Comparison of ENCODE assay signal across 10 cellular contexts in the genomic region with DNA sequence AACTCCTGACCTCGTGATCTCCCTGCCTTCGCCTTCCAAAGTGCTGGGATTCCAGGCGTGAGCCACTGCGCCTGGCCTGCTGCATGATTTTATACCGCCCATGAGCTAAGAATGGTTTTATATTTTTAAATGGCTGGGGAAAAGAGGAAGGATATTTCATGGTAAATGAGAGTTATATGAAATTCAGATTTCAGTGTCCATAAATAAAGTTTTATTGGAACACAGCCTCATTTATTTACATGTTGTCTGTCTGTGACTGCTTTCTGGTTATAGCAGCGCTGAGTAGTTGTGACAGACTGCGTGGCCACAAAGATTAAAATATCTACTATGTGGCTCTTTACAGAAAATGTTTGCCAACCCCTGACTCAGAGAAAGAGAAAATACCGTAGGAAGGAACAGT. TPM values are rescaled to one million over a fixed set of nuclear protein-coding genes. Genes with fewer than 3 reads are reported as not detected.
DNase-seq lines count a peak whose midpoint lies in the region; ATAC-seq and TF ChIP-seq lines count a peak whose summit lies in the region.
"Had no signal": no experiment of that assay in that cellular context is flagged by ENCODE, and none has a peak within 500 bp of the region (broad histone marks: within the 10 kb centered on the region; RNA-seq: fewer than 3 reads in every experiment).

No MANE protein-coding gene starts in this region.

- H3K27me3 ChIP-seq in endodermal cell (ENCODE audit: control insufficient read depth, insufficient read depth, low read length, poor library complexity, severe bottlenecking) = no peaks in the 10 kb centered on the region
- H3K27me3 ChIP-seq: uterus had no signal

- H3K36me3 Mint-ChIP-seq in activated naive CD4-positive, alpha-beta T cell treated with anti-CD3 and anti-CD28 coated beads, Interleukin-2, amount 50 U/mL, for 24 hours = peaks cover 4% of the 10 kb centered on the region
- H3K36me3 Mint-ChIP-seq in T-cell (peaks cover 27% of the 10 kb centered on the region), endodermal cell (ENCODE audit: low read depth) (peaks cover 38% of the 10 kb centered on the region)

- H3K27me3 Mint-ChIP-seq in activated naive CD4-positive, alpha-beta T cell treated with anti-CD3 and anti-CD28 coated beads, Interleukin-2, amount 50 U/mL, for 24 hours = no peaks in the 10 kb centered on the region
- H3K27me3 Mint-ChIP-seq in T-cell = peaks cover 0 to 1% of the 10 kb centered on the region in 2 donors
- H3K27me3 Mint-ChIP-seq in endodermal cell (ENCODE audit: insufficient read depth) = no peaks in the 10 kb centered on the region
- peaks cover 3% of the 10 kb centered on the region for H3K27me3 Mint-ChIP-seq in stimulated activated naive CD8-positive, alpha-beta T cell treated with anti-CD3 and anti-CD28 coated beads, Interleukin-15, amount 100 ng/mL, for 72 hours

- intact Hi-C loops in mucosa of descending colon (cut with DNase I, micrococcal nuclease) = no loop called here

- H3K9me3 Mint-ChIP-seq in activated naive CD4-positive, alpha-beta T cell treated with anti-CD3 and anti-CD28 coated beads, Interleukin-2, amount 50 U/mL, for 24 hours = no peaks in the 10 kb centered on the region
- H3K9me3 Mint-ChIP-seq in T-cell = no peaks in the 10 kb centered on the region
- no peaks in the 10 kb centered on the region for H3K9me3 Mint-ChIP-seq in endodermal cell
- H3K9me3 Mint-ChIP-seq in stimulated activated naive CD8-positive, alpha-beta T cell treated with anti-CD3 and anti-CD28 coated beads, Interleukin-15, amount 100 ng/mL, for 72 hours = no peaks in the 10 kb centered on the region

- H3K9ac ChIP-seq in endodermal cell (ENCODE audit: extremely low read depth, low read length, poor library complexity, severe bottlenecking) = no peak overlapping the region

- peak overlapping the region; percentile 62 for H3K27ac Mint-ChIP-seq in activated naive CD4-positive, alpha-beta T cell treated with anti-CD3 and anti-CD28 coated beads, Interleukin-2, amount 50 U/mL, for 24 hours
- H3K27ac Mint-ChIP-seq in T-cell (peak overlapping the region; percentile 93 to 96), endodermal cell (no peak overlapping the region)
- H3K27ac Mint-ChIP-seq in stimulated activated naive CD8-positive, alpha-beta T cell treated with anti-CD3 and anti-CD28 coated beads, Interleukin-15, amount 100 ng/mL, for 72 hours = peak overlapping the region in 1 of 2 donors; percentile 99

- no peak overlapping the region for H3K27ac ChIP-seq in endodermal cell (ENCODE audit: low read depth, low read length)
- H3K27ac ChIP-seq: uterus had no signal

- 95 to 96% methylated on average over 6 to 8 of the region's 8 CpGs for WGBS in endodermal cell (ENCODE audit: insufficient coverage in 1 of 2, insufficient read length in 1 of 2), 2 experiments

- ATAC-seq in T-cell (replicated peaks in 1 of 4) (no peak), mucosa of descending colon (no peak)
- ATAC-seq in stimulated activated naive CD8-positive, alpha-beta T cell treated with anti-CD3 and anti-CD28 coated beads, Interleukin-15, amount 100 ng/mL, for 72 hours = no peak

- H3K36me3 ChIP-seq in endodermal cell (ENCODE audit: control insufficient read depth, insufficient read depth, low read length) (peaks cover 49% of the 10 kb centered on the region), mucosa of descending colon (ENCODE audit: low read depth) (peaks cover 4% of the 10 kb centered on the region)
- H3K36me3 ChIP-seq: uterus had no signal

- peak overlapping the region; percentile 95 for H3K4me3 Mint-ChIP-seq in activated naive CD4-positive, alpha-beta T cell treated with anti-CD3 and anti-CD28 coated beads, Interleukin-2, amount 50 U/mL, for 24 hours
- H3K4me3 Mint-ChIP-seq in T-cell = peak overlapping the region; percentile 94 to 96 (median 95)
- peak overlapping the region; percentile 79 for H3K4me3 Mint-ChIP-seq in endodermal cell
- peak overlapping the region; percentile 91 to 96 for H3K4me3 Mint-ChIP-seq in stimulated activated naive CD8-positive, alpha-beta T cell treated with anti-CD3 and anti-CD28 coated beads, Interleukin-15, amount 100 ng/mL, for 72 hours

- H3K4me3 ChIP-seq in endodermal cell (ENCODE audit: low read length) (peak overlapping the region; percentile 98), mucosa of descending colon (no peak overlapping the region)

- TF ChIP-seq CTCF in endodermal cell (conservative IDR thresholded peaks at IDR 0.05) (no peak), mucosa of descending colon (IDR thresholded peaks at IDR 0.05) (no peak)

- POLR2A ChIA-PET in T-cell (lab: Charles Lee) = interaction anchor here in 1 of 2 donors (0.6 kb wide), 1 partner anchor 335 kb away, joined by 4 read pairs; no protein-coding TSS in a partner anchor

- H3K4me1 Mint-ChIP-seq in activated naive CD4-positive, alpha-beta T cell treated with anti-CD3 and anti-CD28 coated beads, Interleukin-2, amount 50 U/mL, for 24 hours = peaks cover 35% of the 10 kb centered on the region
- H3K4me1 Mint-ChIP-seq in T-cell = peaks cover 24 to 32% (median 29%) of the 10 kb centered on the region in 3 donors
- peaks cover 6% of the 10 kb centered on the region for H3K4me1 Mint-ChIP-seq in endodermal cell
- peaks cover 10% of the 10 kb centered on the region for H3K4me1 Mint-ChIP-seq in stimulated activated naive CD8-positive, alpha-beta T cell treated with anti-CD3 and anti-CD28 coated beads, Interleukin-15, amount 100 ng/mL, for 72 hours

- H3K4me1 ChIP-seq in endodermal cell (ENCODE audit: control insufficient read depth, insufficient read depth, low read length) = no peaks in the 10 kb centered on the region
- H3K4me1 ChIP-seq in mucosa of descending colon (ENCODE audit: low read depth) = peaks cover 9% of the 10 kb centered on the region

- no peak for DNase-seq in activated naive CD4-positive, alpha-beta T cell (lab: John Stamatoyannopoulos, UW)
- no peak for DNase-seq in T-cell
- no peak for DNase-seq in endodermal cell
- no peak for DNase-seq in stimulated activated naive CD8-positive, alpha-beta T cell treated with anti-CD3 and anti-CD28 coated beads, Interleukin-15, amount 100 ng/mL, for 72 hours
- no peak for DNase-seq in UCSD-AML1 (lab: John Stamatoyannopoulos, UW; ENCODE audit: unreplicated experiment)
- DNase-seq in mucosa of gallbladder (ENCODE audit: low spot score) = no peak
- DNase-seq in mucosa of descending colon = no peak
- DNase-seq: T1000, uterus had no signal

- CTCF ChIA-PET in T-cell (lab: Charles Lee) = interaction anchor here (0.6 kb wide), 2 partner anchors 9 to 747 kb away, joined by 3 read pairs; no protein-coding TSS in a partner anchor

- H3K9me3 ChIP-seq in endodermal cell (ENCODE audit: control insufficient read depth, low read length) (no peaks in the 10 kb centered on the region), mucosa of descending colon (no peaks in the 10 kb centered on the region)
- H3K9me3 ChIP-seq: uterus had no signal

RNA-seq across cellular contexts. Expression of a gene that starts 2.2 kb away (rescaled TPM):
- total RNA-seq in T-cell (10 to 100 TPM; 53.9 to 71.7 (median 65.8) TPM), endodermal cell (10 to 100 TPM; 64.3 to 68.8 TPM), mucosa of gallbladder (41.1 TPM), mucosa of descending colon (10 to 100 TPM; 36.2 to 47.8 (median 44.5) TPM)
- 29.8 TPM for polyA plus RNA-seq in endodermal cell (2013, experiment 1 of 2)
- polyA plus RNA-seq in endodermal cell (2013, experiment 2 of 2) = 30.4 TPM

RNA-seq across cellular contexts. Expression of a gene that starts 10.7 kb away (rescaled TPM):
- total RNA-seq in T-cell (under 1 TPM in 1 of 5 donors, not detected in 4; 0.43 TPM), endodermal cell (under 1 TPM in 1 of 2 donors, not detected in 1; 0.15 TPM), mucosa of gallbladder (0.26 TPM), mucosa of descending colon (1 to 10 TPM in 1 of 3 donors, under 1 TPM in 2; 0.22 to 5.4 (median 0.38) TPM)
- 6.2 TPM for polyA plus RNA-seq in endodermal cell (2013, experiment 1 of 2)
- 5.8 TPM for polyA plus RNA-seq in endodermal cell (2013, experiment 2 of 2)
